ENCODE assay signal across 1 cellular context in genomic region chr6:33192105-33192646, GRCh38.
TF ChIP-seq lines count a peak whose summit lies in the region.

Gene COL11A2 (minus strand): TSS chr6:33192467. CDS start chr6:33192240, 227 bp downstream.

TF ChIP-seq in HEK293, 187 proteins besides CTCF, POLR2A, EP300 and RAD21 (continued from another document):
- no peak for TF ChIP-seq ZNF488 (tag by site-specific recombination; IDR thresholded peaks at IDR 0.05)
- TF ChIP-seq, protein P1, sequence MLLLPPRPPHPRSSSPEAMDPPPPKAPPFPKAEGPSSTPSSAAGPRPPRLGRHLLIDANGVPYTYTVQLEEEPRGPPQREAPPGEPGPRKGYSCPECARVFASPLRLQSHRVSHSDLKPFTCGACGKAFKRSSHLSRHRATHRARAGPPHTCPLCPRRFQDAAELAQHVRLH (tag by site-specific recombination; IDR thresholded peaks at IDR 0.05): no peak
